2 cellular contexts compared by ENCODE assay signal in genomic region chr9:133390713-133391112, GRCh38.
A peak's percentile ranks its signal among the peaks of the same experiment; 100 is the strongest.
TF ChIP-seq lines count a peak whose summit lies in the region.

No MANE protein-coding gene starts in this region.

TF ChIP-seq in HepG2, 621 proteins besides CTCF, POLR2A, EP300 and RAD21 (continues in another document):
- TF ChIP-seq KLF15 (CRISPR knock-in tag; IDR thresholded peaks at IDR 0.05; ENCODE audit: borderline replicate concordance) (no peak), RARA (CRISPR knock-in tag; IDR thresholded peaks at IDR 0.05) (no peak), CEBPG (CRISPR knock-in tag; IDR thresholded peaks at IDR 0.05) (peak; percentile 72; the same call in 1 of the 2 replicates), FOXA3 (CRISPR knock-in tag; IDR thresholded peaks at IDR 0.05) (peak; percentile 54), SP4 (CRISPR knock-in tag; IDR thresholded peaks at IDR 0.05) (0 out of 2 replicates have a peak, but pooled peaks have one; percentile 23), MLLT10 (CRISPR knock-in tag; IDR thresholded peaks at IDR 0.05) (no peak), ZNF414 (CRISPR knock-in tag; IDR thresholded peaks at IDR 0.05) (0 out of 2 replicates have a peak, but pooled peaks have one; percentile 78), TFAP4 (IDR thresholded peaks at IDR 0.05; ENCODE audit: borderline replicate concordance, low read depth) (peak; percentile 89; the same call in 1 of the 2 replicates), ZNF687 (CRISPR knock-in tag; IDR thresholded peaks at IDR 0.05) (peak; percentile 42), ZBTB39 (CRISPR knock-in tag; IDR thresholded peaks at IDR 0.05) (0 out of 2 replicates have a peak, but pooled peaks have one; percentile 69), SOX13 (IDR thresholded peaks at IDR 0.05) (no peak), SOX13 (CRISPR knock-in tag; conservative IDR thresholded peaks at IDR 0.05 in 1 of 2, IDR thresholded peaks at IDR 0.05 in 1 of 2) (peak in 1 of 2 experiments; percentile 19; a peak in 1 of 4 replicates), ATF4 (CRISPR knock-in tag; IDR thresholded peaks at IDR 0.05) (peak in 1 of 2 experiments; percentile 73; a peak in 2 of 4 replicates), GATAD2A (CRISPR knock-in tag; IDR thresholded peaks at IDR 0.05) (peak; percentile 60; the same call in 1 of the 2 replicates), ZFX (CRISPR knock-in tag; IDR thresholded peaks at IDR 0.05; ENCODE audit: low read depth) (0 out of 2 replicates have a peak, but pooled peaks have one; percentile 15), SOX6 (IDR thresholded peaks at IDR 0.05) (no peak), SOX6 (CRISPR knock-in tag; IDR thresholded peaks at IDR 0.05) (peak; percentile 17; the same call in 1 of the 2 replicates), ZBTB26 (CRISPR knock-in tag; IDR thresholded peaks at IDR 0.05; ENCODE audit: borderline replicate concordance) (0 out of 2 replicates have a peak, but pooled peaks have one; percentile 20)

TF ChIP-seq in WTC11, 78 proteins besides CTCF, POLR2A, EP300 and RAD21:
- no peak for TF ChIP-seq ELF4 (CRISPR knock-in tag; IDR thresholded peaks at IDR 0.05; ENCODE audit: low read depth)
- TF ChIP-seq GABPB1 (CRISPR knock-in tag; IDR thresholded peaks at IDR 0.05) = peak; percentile 61
